ENCODE assay signal across 9 cellular contexts in the genomic region with DNA sequence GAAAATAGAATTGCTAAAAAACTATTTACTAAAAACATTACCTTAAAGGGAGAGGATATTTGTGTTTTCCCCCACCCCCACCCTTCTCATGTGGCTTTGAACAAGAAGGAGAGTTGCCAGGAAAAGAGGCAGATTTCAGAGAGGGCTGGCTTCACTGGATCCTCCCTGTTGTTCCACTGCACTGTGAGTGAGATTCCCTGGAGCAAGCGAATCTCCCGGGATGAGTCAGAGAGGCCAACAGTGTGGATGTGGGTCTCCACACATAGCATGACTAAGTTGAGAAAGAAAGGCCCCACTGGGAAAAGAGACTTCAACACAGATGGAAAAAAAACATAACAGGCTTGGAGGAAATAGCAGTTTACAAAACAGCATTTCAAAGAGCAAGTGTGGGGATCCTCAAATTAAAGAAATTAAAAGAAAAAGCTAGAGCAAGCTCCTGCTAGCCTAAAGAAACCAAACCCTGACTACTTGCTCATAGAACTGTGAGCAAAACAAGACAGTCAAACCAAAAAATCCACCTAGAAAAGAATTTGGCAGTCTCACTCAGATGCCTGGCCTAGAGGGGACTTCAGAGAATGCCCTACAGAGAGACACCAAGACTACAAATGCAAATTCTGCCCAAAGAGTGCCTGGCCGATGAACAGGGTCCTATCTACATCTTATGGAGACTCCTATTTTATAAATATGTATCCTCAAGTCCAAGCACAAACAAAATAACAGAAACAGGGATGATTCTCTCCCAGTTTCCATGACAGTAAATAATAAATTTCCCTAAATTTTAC. TPM values are rescaled to one million over a fixed set of nuclear protein-coding genes. Genes with fewer than 3 reads are reported as not detected.
DNase-seq lines count a peak whose midpoint lies in the region; ATAC-seq and TF ChIP-seq lines count a peak whose summit lies in the region.
"Had no signal": no experiment of that assay in that cellular context is flagged by ENCODE, and none has a peak within 500 bp of the region (broad histone marks: within the 10 kb centered on the region; RNA-seq: fewer than 3 reads in every experiment).

No MANE protein-coding gene starts in this region.

- no peak overlapping the region for H3K4me3 Mint-ChIP-seq in naive thymus-derived CD4-positive, alpha-beta T cell

- H3K27ac ChIP-seq in MM.1S (ENCODE audit: low read length) (peak overlapping the region; percentile 18; the same call in 1 of the 2 replicates), coronary artery (peak overlapping the region; percentile 96 to 97), mesodermal cell (ENCODE audit: low read depth, low read length, severe bottlenecking) (peak overlapping the region; percentile 89), aorta (ENCODE audit: low read depth in 1 of 2, low read length in 2 of 2) (peak overlapping the region in 1 of 2 donors; percentile 68)
- H3K27ac ChIP-seq in naive thymus-derived CD4-positive, alpha-beta T cell (ENCODE audit: low read depth, low read length): no peak overlapping the region

- 0 to 48% methylated on average over 2 to 3 of the region's 3 CpGs for WGBS in mesodermal cell (ENCODE audit: insufficient coverage in 2 of 2), 2 experiments
- WGBS in aorta, 2 donors: 17 to 21% methylated on average over 3 of the region's 3 CpGs

- H4K20me1 ChIP-seq in MM.1S (ENCODE audit: insufficient read depth, low read length): no peaks in the 10 kb centered on the region

- H2AFZ ChIP-seq in MM.1S (ENCODE audit: low read length): no peak overlapping the region

- no peaks in the 10 kb centered on the region for H3K9me3 Mint-ChIP-seq in naive thymus-derived CD4-positive, alpha-beta T cell

- H3K9ac ChIP-seq in MM.1S (ENCODE audit: low read length): peak overlapping the region; percentile 0; the same call in 1 of the 2 replicates

- peak; percentile 27 for DNase-seq in MM.1S
- DNase-seq in coronary artery (ENCODE audit: low spot score): peak; percentile 82
- peak; percentile 74 to 83 for DNase-seq in aorta
- DNase-seq in naive thymus-derived CD4-positive, alpha-beta T cell: no peak
- DNase-seq in NCI-H1694 (lab: John Stamatoyannopoulos, UW): no peak
- no peak for DNase-seq in superior temporal gyrus (ENCODE audit: extremely low spot score)
- DNase-seq: glutamatergic neuron, Karpas-422 had no signal

- peaks cover 53% of the 10 kb centered on the region for H3K79me2 ChIP-seq in MM.1S (ENCODE audit: low read length)

- ATAC-seq in aorta (ENCODE audit: low FRiP score): peak; percentile 55
- no peak for ATAC-seq in naive thymus-derived CD4-positive, alpha-beta T cell

- no peaks in the 10 kb centered on the region for H3K9me3 ChIP-seq in MM.1S (replicated peaks; ENCODE audit: insufficient read depth, low read length)
- no peaks in the 10 kb centered on the region for H3K9me3 ChIP-seq in mesodermal cell (ENCODE audit: control insufficient read depth, low read length)
- H3K9me3 ChIP-seq in aorta (ENCODE audit: control insufficient read depth, low read length): no peaks in the 10 kb centered on the region
- no peaks in the 10 kb centered on the region for H3K9me3 ChIP-seq in naive thymus-derived CD4-positive, alpha-beta T cell (ENCODE audit: control insufficient read depth in 2 of 3, low read length in 3 of 3)

- H3K4me1 ChIP-seq in MM.1S (ENCODE audit: low read length) (peaks cover 41% of the 10 kb centered on the region), mesodermal cell (ENCODE audit: control insufficient read depth, insufficient read depth, low read length, poor library complexity, severe bottlenecking) (peaks cover 33% of the 10 kb centered on the region), aorta (ENCODE audit: control insufficient read depth in 1 of 2, insufficient read depth in 2 of 2, low read length in 2 of 2) (peaks cover 0 to 2% of the 10 kb centered on the region in 2 donors)
- H3K4me1 ChIP-seq in naive thymus-derived CD4-positive, alpha-beta T cell (ENCODE audit: control insufficient read depth in 2 of 2, insufficient read depth in 2 of 2, low read length in 2 of 2): peaks cover 9 to 14% of the 10 kb centered on the region in 2 donors

- no peaks in the 10 kb centered on the region for H3K9me2 ChIP-seq in MM.1S (replicated peaks; ENCODE audit: insufficient read depth, low read length)

- H3K27me3 ChIP-seq in MM.1S (replicated peaks; ENCODE audit: insufficient read depth, low read length) (no peaks in the 10 kb centered on the region), aorta (ENCODE audit: control insufficient read depth in 1 of 2, insufficient read depth in 2 of 2, low read length in 1 of 2) (no peaks in the 10 kb centered on the region)
- H3K27me3 ChIP-seq in naive thymus-derived CD4-positive, alpha-beta T cell (ENCODE audit: control insufficient read depth in 2 of 2, insufficient read depth in 2 of 2, low read length in 2 of 2): peaks cover 19 to 22% of the 10 kb centered on the region in 2 donors

- H3K27ac Mint-ChIP-seq in naive thymus-derived CD4-positive, alpha-beta T cell: no peak overlapping the region

- H3K4me1 Mint-ChIP-seq in naive thymus-derived CD4-positive, alpha-beta T cell: peaks cover 8 to 22% (median 21%) of the 10 kb centered on the region in 7 donors

- CTCF ChIA-PET in naive thymus-derived CD4-positive, alpha-beta T cell (lab: Charles Lee): no interaction called here

- H3F3A ChIP-seq in MM.1S (ENCODE audit: insufficient read depth, low read length): peaks cover 46% of the 10 kb centered on the region

- H3K36me3 ChIP-seq in MM.1S (replicated peaks; ENCODE audit: insufficient read depth, low read length) (no peaks in the 10 kb centered on the region), mesodermal cell (ENCODE audit: control insufficient read depth, insufficient read depth, low read length) (peaks cover 4% of the 10 kb centered on the region), aorta (ENCODE audit: control insufficient read depth in 1 of 2, insufficient read depth in 2 of 2, low read length in 1 of 2) (no peaks in the 10 kb centered on the region)
- H3K36me3 ChIP-seq in naive thymus-derived CD4-positive, alpha-beta T cell (ENCODE audit: control insufficient read depth in 2 of 3, insufficient read depth in 3 of 3, low read length in 3 of 3): no peaks in the 10 kb centered on the region

- peak overlapping the region; percentile 92 for H3K4me3 ChIP-seq in MM.1S (ENCODE audit: low read length)
- peak overlapping the region; percentile 86 for H3K4me3 ChIP-seq in coronary artery
- peak overlapping the region; percentile 49 for H3K4me3 ChIP-seq in mesodermal cell (ENCODE audit: extremely low read depth, insufficient read depth, low read length, poor library complexity, severe bottlenecking)
- H3K4me3 ChIP-seq in aorta (ENCODE audit: low read length in 2 of 2): peak overlapping the region; percentile 23 to 84
- no peak overlapping the region for H3K4me3 ChIP-seq in naive thymus-derived CD4-positive, alpha-beta T cell (ENCODE audit: low read length)

- H3K4me2 ChIP-seq in MM.1S (ENCODE audit: low read depth, low read length): peak overlapping the region; percentile 68

- no peaks in the 10 kb centered on the region for H3K36me3 Mint-ChIP-seq in naive thymus-derived CD4-positive, alpha-beta T cell

- intact Hi-C loops in aorta (cut with DNase I): loop anchor here (5.0 to 10.0 kb wide), 4 partner anchors 54 to 256 kb away; no protein-coding TSS in a partner anchor
- intact Hi-C loops in naive thymus-derived CD4-positive, alpha-beta T cell (cut with micrococcal nuclease): loop anchor here (5.0 to 10.0 kb wide), 2 partner anchors 57 to 59 kb away; no protein-coding TSS in a partner anchor

- POLR2A ChIA-PET in naive thymus-derived CD4-positive, alpha-beta T cell (lab: Charles Lee): interaction anchor here (0.6 kb wide), 1 partner anchor 1608 kb away, joined by 4 read pairs; no protein-coding TSS in a partner anchor

- no peak for TF ChIP-seq CTCF in MM.1S (IDR thresholded peaks at IDR 0.05; ENCODE audit: low read length)
- no peak for TF ChIP-seq CTCF in coronary artery (IDR thresholded peaks at IDR 0.05)

- peaks cover 58 to 75% (median 71%) of the 10 kb centered on the region in 5 donors for H3K27me3 Mint-ChIP-seq in naive thymus-derived CD4-positive, alpha-beta T cell

RNA-seq across cellular contexts. Expression of gene CAV1, which starts 3.4 kb away (rescaled TPM):
- polyA plus RNA-seq in mesodermal cell (2013, experiment 1 of 2): 20.2 TPM
- polyA plus RNA-seq in mesodermal cell (2013, experiment 2 of 2): 17.6 TPM
- 100 to 1,000 TPM; 229 to 230 TPM for total RNA-seq in aorta
- 100 to 1,000 TPM; 133 to 229 TPM for polyA plus RNA-seq in aorta
- total RNA-seq in naive thymus-derived CD4-positive, alpha-beta T cell: under 1 TPM in 2 of 5 experiments, not detected in 3; 0.19 to 0.39 TPM
- polyA plus RNA-seq in naive thymus-derived CD4-positive, alpha-beta T cell: not detected

RNA-seq across cellular contexts. Expression of gene CAV2, which starts 28.7 kb away (rescaled TPM):
- 13.1 TPM for polyA plus RNA-seq in mesodermal cell (2013, experiment 1 of 2)
- 17.9 TPM for polyA plus RNA-seq in mesodermal cell (2013, experiment 2 of 2)
- total RNA-seq in aorta: 100 to 1,000 TPM in 1 of 2 donors, 10 to 100 TPM in 1; 86.7 to 131 TPM
- 10 to 100 TPM; 81.8 to 89.8 TPM for polyA plus RNA-seq in aorta
- total RNA-seq in naive thymus-derived CD4-positive, alpha-beta T cell: under 1 TPM in 1 of 5 experiments, not detected in 4; 0.93 TPM
- not detected for polyA plus RNA-seq in naive thymus-derived CD4-positive, alpha-beta T cell

Comparison
In these comparisons a context has a peak if more than half of its experiments do, and no peak if none do; other contexts are left out.
1. DNase-seq: peak in MM.1S (single experiment), coronary artery (single experiment) and aorta (2 of 2); none in naive thymus-derived CD4-positive, alpha-beta T cell (0 of 9), NCI-H1694 (single experiment) and superior temporal gyrus (single experiment).
2. RNA of gene CAV1, which starts 3.4 kb away (total RNA-seq): 229 to 230 TPM in aorta; 0.19 to 0.39 TPM in naive thymus-derived CD4-positive, alpha-beta T cell; every median in the first group is over 100 times any median in the second.
3. RNA of gene CAV2, which starts 28.7 kb away (total RNA-seq): 86.7 to 131 TPM in aorta; 0.93 TPM in naive thymus-derived CD4-positive, alpha-beta T cell; every median in the first group is over 10 times any median in the second.